In genomic region chr12:114662512-114663177, GRCh38 we compare ENCODE assay signal across 9 cellular contexts. TPM values are rescaled to one million over a fixed set of nuclear protein-coding genes. Genes with fewer than 3 reads are reported as not detected.
DNase-seq lines count a peak whose midpoint lies in the region; ATAC-seq, FAIRE-seq and TF ChIP-seq lines count a peak whose summit lies in the region.
"Had no signal": no experiment of that assay in that cellular context is flagged by ENCODE, and none has a peak within 500 bp of the region (broad histone marks: within the 10 kb centered on the region; RNA-seq: fewer than 3 reads in every experiment).

No MANE protein-coding gene starts in this region.

- in situ Hi-C loops in SK-MEL-5 (cut with HindIII; ENCODE audit: low pct_unique_long_range_greater_than_20kb, low sequenced_read_pairs) = no loop called here

- no peaks in the 10 kb centered on the region for H3K36me3 ChIP-seq in KMS-11 (ENCODE audit: insufficient read depth)
- H3K36me3 ChIP-seq in cardiac muscle cell = no peaks in the 10 kb centered on the region

- no peak overlapping the region for H3K4me3 ChIP-seq in KMS-11 (IDR thresholded peaks at IDR 0.05; ENCODE audit: insufficient read depth, low read depth, low read length)
- no peak overlapping the region for H3K4me3 ChIP-seq in cardiac muscle cell

- no peak overlapping the region for H3K9ac ChIP-seq in KMS-11

- no peak overlapping the region for H3K4me2 ChIP-seq in KMS-11

- H3K9me3 ChIP-seq in cardiac muscle cell (ENCODE audit: low read depth) = no peaks in the 10 kb centered on the region

- no peaks in the 10 kb centered on the region for H4K20me1 ChIP-seq in KMS-11 (ENCODE audit: insufficient read depth)

- no peak for FAIRE-seq in D721Med (lab: Jason Lieb, UNC)

- H3K27me3 Mint-ChIP-seq in activated naive CD8-positive, alpha-beta T cell treated with anti-CD3 and anti-CD28 coated beads for 36 hours = peaks cover 72% of the 10 kb centered on the region

- DNase-seq in D721Med (ENCODE audit: insufficient read length, low spot score) (no peak), SK-MEL-5 (ENCODE audit: low read depth, low spot score) (peak; percentile 70), cardiac muscle cell (ENCODE audit: low read depth in 1 of 2, low spot score in 1 of 2) (peak; percentile 80 to 87), renal cortical epithelial cell (ENCODE audit: low read depth) (peak; percentile 78), OCI-M2 (lab: John Stamatoyannopoulos, UW; ENCODE audit: unreplicated experiment) (no peak)
- peak; percentile 47 for DNase-seq in activated naive CD8-positive, alpha-beta T cell treated with anti-CD3 and anti-CD28 coated beads for 36 hours

- no peak overlapping the region for H3K27ac Mint-ChIP-seq in activated naive CD8-positive, alpha-beta T cell treated with anti-CD3 and anti-CD28 coated beads for 36 hours
- H3K27ac Mint-ChIP-seq: T-helper 1 cell treated with Interleukin-12 subunit alpha and Interleukin-12 subunit beta and Interleukin-4 antibody, amounts not matched to agents 30 μg/mL and 1 μg/mL, for 36 hours had no signal

- H3K4me3 Mint-ChIP-seq in activated naive CD8-positive, alpha-beta T cell treated with anti-CD3 and anti-CD28 coated beads for 36 hours = no peak overlapping the region
- H3K4me3 Mint-ChIP-seq: T-helper 1 cell treated with Interleukin-12 subunit alpha and Interleukin-12 subunit beta and Interleukin-4 antibody, amounts not matched to agents 30 μg/mL and 1 μg/mL, for 36 hours had no signal

- peaks cover 5% of the 10 kb centered on the region for H3K4me1 Mint-ChIP-seq in activated naive CD8-positive, alpha-beta T cell treated with anti-CD3 and anti-CD28 coated beads for 36 hours

- H3K4me1 ChIP-seq in KMS-11 (ENCODE audit: low read depth, poor library complexity, severe bottlenecking) (no peaks in the 10 kb centered on the region), cardiac muscle cell (ENCODE audit: low read depth) (peaks cover 23% of the 10 kb centered on the region)

- H3K27ac ChIP-seq in KMS-11 (no peak overlapping the region), cardiac muscle cell (no peak overlapping the region)

- H3K9me3 Mint-ChIP-seq in activated naive CD8-positive, alpha-beta T cell treated with anti-CD3 and anti-CD28 coated beads for 36 hours = no peaks in the 10 kb centered on the region
- H3K9me3 Mint-ChIP-seq: T-helper 1 cell treated with Interleukin-12 subunit alpha and Interleukin-12 subunit beta and Interleukin-4 antibody, amounts not matched to agents 30 μg/mL and 1 μg/mL, for 36 hours had no signal

- TF ChIP-seq CTCF in D721Med (IDR thresholded peaks at IDR 0.05; ENCODE audit: insufficient read depth, missing control alignments) (peak; percentile 92), KMS-11 (conservative IDR thresholded peaks at IDR 0.05; ENCODE audit: low read depth, low read length) (peak; percentile 72), cardiac muscle cell (IDR thresholded peaks at IDR 0.05; ENCODE audit: low read depth, low read length) (peak; percentile 86)

- no peak overlapping the region for H2AFZ ChIP-seq in KMS-11 (ENCODE audit: low read depth)

- no peaks in the 10 kb centered on the region for H3K79me2 ChIP-seq in KMS-11 (ENCODE audit: insufficient read depth, low read depth)

- no peaks in the 10 kb centered on the region for H3K36me3 Mint-ChIP-seq in activated naive CD8-positive, alpha-beta T cell treated with anti-CD3 and anti-CD28 coated beads for 36 hours

- no peak for ATAC-seq in GM21423 (IDR thresholded peaks at IDR 0.05; ENCODE audit: unreplicated experiment)

- H3K27me3 ChIP-seq in KMS-11 (ENCODE audit: insufficient read depth, low read depth) = no peaks in the 10 kb centered on the region
- H3K27me3 ChIP-seq in cardiac muscle cell = peaks cover 50% of the 10 kb centered on the region

RNA-seq across cellular contexts. Expression of gene TBX3, which starts 21.3 kb away (rescaled TPM):
- 3.3 and 3.6 TPM in 2 replicates for total RNA-seq in SK-MEL-5 (2014; rRNA removed; shearing (Covaris generic))
- 8.3 and 9.1 TPM in 2 replicates for polyA plus RNA-seq in SK-MEL-5 (2015; cell fraction: cytosol; rRNA removed)
- polyA plus RNA-seq in SK-MEL-5 (2015; cell fraction: nucleus; rRNA removed) = 28.3 and 42.9 TPM in 2 replicates
- total RNA-seq in activated naive CD8-positive, alpha-beta T cell treated with anti-CD3 and anti-CD28 coated beads for 36 hours = not detected
- total RNA-seq in cardiac muscle cell (69.4 and 87.5 TPM in 2 replicates), renal cortical epithelial cell (2.8 and 6.3 TPM in 2 replicates)
- polyA plus RNA-seq in cardiac muscle cell = 63.7 and 78.3 TPM in 2 replicates

Comparison
In these comparisons a context has a peak if more than half of its experiments do, and no peak if none do; other contexts are left out.
1. DNase-seq: peak in SK-MEL-5 (single experiment), activated naive CD8-positive, alpha-beta T cell treated with anti-CD3 and anti-CD28 coated beads for 36 hours (single experiment), cardiac muscle cell (2 of 2) and renal cortical epithelial cell (single experiment); none in D721Med (single experiment) and OCI-M2 (single experiment).
2. Peak in every context shown above with its lines, with median percentiles within 50 percentile points of each other: CTCF ChIP-seq.